ENCODE assay signal across 14 cellular contexts in the genomic region with DNA sequence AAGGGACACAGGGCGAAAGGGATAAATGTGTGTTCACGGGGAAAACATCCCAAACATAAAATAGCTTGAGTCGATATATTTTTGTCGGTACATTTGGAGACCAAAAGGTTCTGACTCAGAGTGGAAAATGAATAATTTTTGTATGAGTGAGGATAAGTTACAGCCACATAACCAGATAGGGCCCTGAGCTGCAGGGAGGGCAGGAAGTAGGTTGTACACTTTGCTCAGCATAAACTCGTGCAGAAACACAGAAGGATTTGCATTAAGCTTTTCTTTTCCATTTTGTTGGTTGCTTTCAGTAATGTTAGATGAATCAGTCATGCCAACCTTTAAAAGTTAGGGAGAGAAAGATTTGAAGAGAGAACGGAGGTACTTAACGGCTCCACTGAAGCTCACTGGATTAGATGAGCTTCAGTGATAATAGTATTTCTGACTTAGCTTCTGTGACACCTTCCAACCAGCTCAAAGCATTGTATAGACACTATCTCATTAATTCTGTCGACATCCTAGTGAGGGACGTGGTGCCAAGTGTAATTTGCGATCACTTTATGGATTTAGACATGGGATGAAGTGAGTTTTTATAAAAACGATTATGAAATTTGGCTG.
DNase-seq lines count a peak whose midpoint lies in the region; ATAC-seq and TF ChIP-seq lines count a peak whose summit lies in the region.
"Had no signal": no experiment of that assay in that cellular context is flagged by ENCODE, and none has a peak within 500 bp of the region (broad histone marks: within the 10 kb centered on the region; RNA-seq: fewer than 3 reads in every experiment).

No MANE protein-coding gene starts in this region.

- H3K9ac ChIP-seq in PC-3 (ENCODE audit: low read length), result no peak overlapping the region
- H3K9ac ChIP-seq: parathyroid adenoma had no signal

- H3K27ac Mint-ChIP-seq in activated CD8-positive, alpha-beta T cell treated with anti-CD3 and anti-CD28 coated beads, Interleukin-2, amount 10 ng/mL, durations not matched to agents 7 days and 5 days, result peak overlapping the region; percentile 83
- peak overlapping the region; percentile 95 for H3K27ac Mint-ChIP-seq in central memory CD8-positive, alpha-beta T cell (ENCODE audit: low read depth)

- H3K4me2 ChIP-seq in PC-3 (ENCODE audit: low read length), result no peak overlapping the region

- ATAC-seq in PC-3 (peak; percentile 60), GM21526 (IDR thresholded peaks at IDR 0.05; ENCODE audit: low FRiP score, unreplicated experiment) (no peak)
- ATAC-seq in activated CD8-positive, alpha-beta T cell treated with anti-CD3 and anti-CD28 coated beads, Interleukin-2, amount 10 ng/mL, durations not matched to agents 7 days and 5 days, result peak; percentile 70
- ATAC-seq in central memory CD8-positive, alpha-beta T cell (replicated peaks; ENCODE audit: extremely low read depth, poor library complexity, severe bottlenecking), result peak; percentile 61
- ATAC-seq: body of pancreas, HCT116, SK-N-SH treated with all-trans-retinoic acid at 6 μM for 48 hours had no signal

- no peaks in the 10 kb centered on the region for H3F3A ChIP-seq in PC-3 (ENCODE audit: low read length, unreplicated experiment)

- TF ChIP-seq CTCF in PC-3 (conservative IDR thresholded peaks at IDR 0.05; ENCODE audit: low read depth, low read length), result no peak

- BruUV-seq in PC-3 (replicated peaks; lab: Mats Ljungman, UMichigan), result no TSS peak

- no peaks in the 10 kb centered on the region for H3K27me3 ChIP-seq in PC-3 (ENCODE audit: low read length)
- H3K27me3 ChIP-seq: body of pancreas, MG63 had no signal

- POLR2A ChIA-PET in PC-3 (lab: Charles Lee; ENCODE audit: unreplicated experiment), result interaction anchor here (0.6 to 1.1 kb wide), 3 partner anchors 13 to 584 kb away, joined by 3 to 8 read pairs (median 5); a partner anchor contains a TSS
- POLR2A ChIA-PET in activated CD8-positive, alpha-beta T cell treated with anti-CD3 and anti-CD28 coated beads, Interleukin-2, amount 10 ng/mL, durations not matched to agents 7 days and 5 days (lab: Charles Lee), result interaction anchor here (0.6 to 2.5 kb wide), 9 partner anchors 12 to 365 kb away, joined by 3 to 15 read pairs (median 5); no protein-coding TSS in a partner anchor

- no peaks in the 10 kb centered on the region for H3K36me3 ChIP-seq in PC-3 (ENCODE audit: low read depth, low read length)
- H3K36me3 ChIP-seq: MG63 had no signal

- CTCF ChIA-PET in PC-3 (lab: Charles Lee), result no interaction called here
- CTCF ChIA-PET in activated CD8-positive, alpha-beta T cell treated with anti-CD3 and anti-CD28 coated beads, Interleukin-2, amount 10 ng/mL, durations not matched to agents 7 days and 5 days (lab: Charles Lee), result interaction anchor here (0.8 to 2.5 kb wide), 21 partner anchors 8 to 357 kb away, joined by 3 to 11 read pairs (median 5); no protein-coding TSS in a partner anchor

- no peaks in the 10 kb centered on the region for H3K9me3 ChIP-seq in PC-3 (ENCODE audit: low read length)
- H3K9me3 ChIP-seq: body of pancreas, MG63 had no signal

- DNase-seq in PC-3 (peak; percentile 5), NCI-H345 treated with DMSO at 0.1 percent for 48 hours (lab: John Stamatoyannopoulos, UW; ENCODE audit: unreplicated experiment) (no peak), HuH-7.5 (ENCODE audit: low spot score) (no peak)
- peak; percentile 61 for DNase-seq in activated CD8-positive, alpha-beta T cell treated with anti-CD3 and anti-CD28 coated beads, Interleukin-2, amount 10 ng/mL, durations not matched to agents 7 days and 5 days
- DNase-seq in central memory CD8-positive, alpha-beta T cell (ENCODE audit: low spot score in 2 of 2), result no peak
- DNase-seq in stimulated activated CD8-positive, alpha-beta memory T cell treated with anti-CD3 and anti-CD28 coated beads, Interleukin-15, amount 100 ng/mL, for 48 hours (ENCODE audit: low read depth in 2 of 2), result peak; percentile 29 to 34
- DNase-seq: body of pancreas, MG63, NCI-H2171 had no signal

- peaks cover 24% of the 10 kb centered on the region for H3K4me1 ChIP-seq in PC-3 (ENCODE audit: insufficient read depth, low read length)
- H3K4me1 ChIP-seq: body of pancreas, parathyroid adenoma had no signal

- no peaks in the 10 kb centered on the region for H3K27me3 Mint-ChIP-seq in activated CD8-positive, alpha-beta T cell treated with anti-CD3 and anti-CD28 coated beads, Interleukin-2, amount 10 ng/mL, durations not matched to agents 7 days and 5 days (ENCODE audit: low read depth)
- no peaks in the 10 kb centered on the region for H3K27me3 Mint-ChIP-seq in central memory CD8-positive, alpha-beta T cell

- H3K4me3 ChIP-seq in PC-3 (ENCODE audit: low read length), result no peak overlapping the region
- H3K4me3 ChIP-seq: body of pancreas, MG63 had no signal

- no peak overlapping the region; the same call in 1 of the 2 replicates for H2AFZ ChIP-seq in PC-3 (ENCODE audit: low read length)
- H2AFZ ChIP-seq: parathyroid adenoma had no signal

- peaks cover 90% of the 10 kb centered on the region for H3K4me1 Mint-ChIP-seq in activated CD8-positive, alpha-beta T cell treated with anti-CD3 and anti-CD28 coated beads, Interleukin-2, amount 10 ng/mL, durations not matched to agents 7 days and 5 days (ENCODE audit: low read depth)
- peaks cover 68% of the 10 kb centered on the region for H3K4me1 Mint-ChIP-seq in central memory CD8-positive, alpha-beta T cell

- intact Hi-C loops in PC-3 (cut with micrococcal nuclease), result no loop called here

- no peaks in the 10 kb centered on the region for H3K36me3 Mint-ChIP-seq in activated CD8-positive, alpha-beta T cell treated with anti-CD3 and anti-CD28 coated beads, Interleukin-2, amount 10 ng/mL, durations not matched to agents 7 days and 5 days (ENCODE audit: low read depth)
- H3K36me3 Mint-ChIP-seq in central memory CD8-positive, alpha-beta T cell (ENCODE audit: insufficient read depth), result peaks cover 12% of the 10 kb centered on the region
- H3K36me3 Mint-ChIP-seq: CD14-positive monocyte had no signal

- H3K79me2 ChIP-seq in PC-3 (ENCODE audit: low read length), result no peaks in the 10 kb centered on the region
- H3K79me2 ChIP-seq: parathyroid adenoma had no signal

- no peak overlapping the region for H3K27ac ChIP-seq in PC-3 (ENCODE audit: low read length)
- H3K27ac ChIP-seq: body of pancreas, parathyroid adenoma had no signal

- no peaks in the 10 kb centered on the region for H3K9me3 Mint-ChIP-seq in activated CD8-positive, alpha-beta T cell treated with anti-CD3 and anti-CD28 coated beads, Interleukin-2, amount 10 ng/mL, durations not matched to agents 7 days and 5 days (ENCODE audit: insufficient read depth)
- no peaks in the 10 kb centered on the region for H3K9me3 Mint-ChIP-seq in central memory CD8-positive, alpha-beta T cell
- H3K9me3 Mint-ChIP-seq: CD14-positive monocyte had no signal

- H4K20me1 ChIP-seq in PC-3 (ENCODE audit: low read length), result no peaks in the 10 kb centered on the region

- H3K9me2 ChIP-seq in PC-3 (replicated peaks; ENCODE audit: low read length), result no peaks in the 10 kb centered on the region

- H3K4me3 Mint-ChIP-seq in activated CD8-positive, alpha-beta T cell treated with anti-CD3 and anti-CD28 coated beads, Interleukin-2, amount 10 ng/mL, durations not matched to agents 7 days and 5 days, result peak overlapping the region; percentile 30
- H3K4me3 Mint-ChIP-seq in central memory CD8-positive, alpha-beta T cell, result peak overlapping the region; percentile 59
- H3K4me3 Mint-ChIP-seq: CD14-positive monocyte had no signal

Comparison
In these comparisons a context has a peak if more than half of its experiments do, and no peak if none do; other contexts are left out.
1. DNase-seq: peak in PC-3 (single experiment), activated CD8-positive, alpha-beta T cell treated with anti-CD3 and anti-CD28 coated beads, Interleukin-2, amount 10 ng/mL, durations not matched to agents 7 days and 5 days (single experiment) and stimulated activated CD8-positive, alpha-beta memory T cell treated with anti-CD3 and anti-CD28 coated beads, Interleukin-15, amount 100 ng/mL, for 48 hours (2 of 2); none in central memory CD8-positive, alpha-beta T cell (0 of 2), NCI-H345 treated with DMSO at 0.1 percent for 48 hours (single experiment) and HuH-7.5 (single experiment).